ENCODE assay signal across 1 cellular context in genomic region chr21:46324390-46325072, GRCh38.
TF ChIP-seq lines count a peak whose summit lies in the region.

No MANE protein-coding gene starts in this region.

TF ChIP-seq in K562, 482 proteins besides CTCF, POLR2A, EP300 and RAD21 (continued from another document and continues in another):
- no peak for TF ChIP-seq ZNF518B (CRISPR knock-in tag; IDR thresholded peaks at IDR 0.05)
- TF ChIP-seq U2AF1 (optimal IDR thresholded peaks at IDR 0.05; ENCODE audit: low read depth, low read length), result peak; percentile 56
- peak; percentile 81 for TF ChIP-seq RBFOX2 (IDR thresholded peaks at IDR 0.05; ENCODE audit: low read depth, low read length)
- peak in 1 of 2 experiments; percentile 15; a peak in 1 of 4 replicates for TF ChIP-seq NONO (IDR thresholded peaks at IDR 0.05; ENCODE audit: low read depth in 2 of 2, low read length in 1 of 2)
- no peak for TF ChIP-seq PHTF2 (CRISPR knock-in tag; IDR thresholded peaks at IDR 0.05)
- TF ChIP-seq KDM1A (IDR thresholded peaks at IDR 0.05), result no peak
- no peak for TF ChIP-seq SRSF9 (IDR thresholded peaks at IDR 0.05; ENCODE audit: borderline replicate concordance, low read depth, low read length)
- TF ChIP-seq FIP1L1 (IDR thresholded peaks at IDR 0.05; ENCODE audit: low read depth, low read length, poor library complexity, severe bottlenecking), result peak; percentile 69
- peak; percentile 57; the same call in 1 of the 2 replicates for TF ChIP-seq REST (CRISPR knock-in tag; IDR thresholded peaks at IDR 0.05; ENCODE audit: low read depth)
- TF ChIP-seq, protein P1, sequence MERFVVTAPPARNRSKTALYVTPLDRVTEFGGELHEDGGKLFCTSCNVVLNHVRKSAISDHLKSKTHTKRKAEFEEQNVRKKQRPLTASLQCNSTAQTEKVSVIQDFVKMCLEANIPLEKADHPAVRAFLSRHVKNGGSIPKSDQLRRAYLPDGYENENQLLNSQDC (CRISPR knock-in tag; IDR thresholded peaks at IDR 0.05), result no peak
- TF ChIP-seq GATA2 (CRISPR knock-in tag; IDR thresholded peaks at IDR 0.05), result 0 out of 2 replicates have a peak, but pooled peaks have one; percentile 23
- no peak for TF ChIP-seq TAF7 (tag; IDR thresholded peaks at IDR 0.05)
- no peak for TF ChIP-seq TSHZ1 (CRISPR knock-in tag; IDR thresholded peaks at IDR 0.05)
- TF ChIP-seq ARHGAP35 (IDR thresholded peaks at IDR 0.05; ENCODE audit: partially characterized antibody), result no peak
- TF ChIP-seq, protein P2, sequence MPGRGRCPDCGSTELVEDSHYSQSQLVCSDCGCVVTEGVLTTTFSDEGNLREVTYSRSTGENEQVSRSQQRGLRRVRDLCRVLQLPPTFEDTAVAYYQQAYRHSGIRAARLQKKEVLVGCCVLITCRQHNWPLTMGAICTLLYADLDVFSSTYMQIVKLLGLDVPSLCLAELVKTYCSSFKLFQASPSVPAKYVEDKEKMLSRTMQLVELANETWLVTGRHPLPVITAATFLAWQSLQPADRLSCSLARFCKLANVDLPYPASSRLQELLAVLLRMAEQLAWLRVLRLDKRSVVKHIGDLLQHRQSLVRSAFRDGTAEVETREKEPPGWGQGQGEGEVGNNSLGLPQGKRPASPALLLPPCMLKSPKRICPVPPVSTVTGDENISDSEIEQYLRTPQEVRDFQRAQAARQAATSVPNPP (IDR thresholded peaks at IDR 0.05; ENCODE audit: borderline replicate concordance, insufficient read depth, insufficient read length), result no peak
- TF ChIP-seq DIDO1 (tag; IDR thresholded peaks at IDR 0.05; ENCODE audit: low read depth), result no peak
- TF ChIP-seq FOXJ3 (CRISPR knock-in tag; IDR thresholded peaks at IDR 0.05), result no peak
- TF ChIP-seq THRAP3 (IDR thresholded peaks at IDR 0.05; ENCODE audit: borderline replicate concordance), result no peak
- TF ChIP-seq ZSCAN29 (IDR thresholded peaks at IDR 0.05), result 0 out of 2 replicates have a peak, but pooled peaks have one; percentile 14
- TF ChIP-seq, protein P3, sequence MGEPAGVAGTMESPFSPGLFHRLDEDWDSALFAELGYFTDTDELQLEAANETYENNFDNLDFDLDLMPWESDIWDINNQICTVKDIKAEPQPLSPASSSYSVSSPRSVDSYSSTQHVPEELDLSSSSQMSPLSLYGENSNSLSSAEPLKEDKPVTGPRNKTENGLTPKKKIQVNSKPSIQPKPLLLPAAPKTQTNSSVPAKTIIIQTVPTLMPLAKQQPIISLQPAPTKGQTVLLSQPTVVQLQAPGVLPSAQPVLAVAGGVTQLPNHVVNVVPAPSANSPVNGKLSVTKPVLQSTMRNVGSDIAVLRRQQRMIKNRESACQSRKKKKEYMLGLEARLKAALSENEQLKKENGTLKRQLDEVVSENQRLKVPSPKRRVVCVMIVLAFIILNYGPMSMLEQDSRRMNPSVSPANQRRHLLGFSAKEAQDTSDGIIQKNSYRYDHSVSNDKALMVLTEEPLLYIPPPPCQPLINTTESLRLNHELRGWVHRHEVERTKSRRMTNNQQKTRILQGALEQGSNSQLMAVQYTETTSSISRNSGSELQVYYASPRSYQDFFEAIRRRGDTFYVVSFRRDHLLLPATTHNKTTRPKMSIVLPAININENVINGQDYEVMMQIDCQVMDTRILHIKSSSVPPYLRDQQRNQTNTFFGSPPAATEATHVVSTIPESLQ (CRISPR knock-in tag; IDR thresholded peaks at IDR 0.05), result no peak; the same call in 1 of the 2 replicates
- peak; percentile 78; the same call in 1 of the 2 replicates for TF ChIP-seq ZNF12 (CRISPR knock-in tag; IDR thresholded peaks at IDR 0.05)
- no peak for TF ChIP-seq ZNF583 (CRISPR knock-in tag; IDR thresholded peaks at IDR 0.05)
- TF ChIP-seq, protein P4, sequence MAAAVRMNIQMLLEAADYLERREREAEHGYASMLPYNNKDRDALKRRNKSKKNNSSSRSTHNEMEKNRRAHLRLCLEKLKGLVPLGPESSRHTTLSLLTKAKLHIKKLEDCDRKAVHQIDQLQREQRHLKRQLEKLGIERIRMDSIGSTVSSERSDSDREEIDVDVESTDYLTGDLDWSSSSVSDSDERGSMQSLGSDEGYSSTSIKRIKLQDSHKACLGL (CRISPR knock-in tag; IDR thresholded peaks at IDR 0.05; ENCODE audit: borderline replicate concordance, poor library complexity, severe bottlenecking), result no peak
- no peak for TF ChIP-seq RCOR1 (IDR thresholded peaks at IDR 0.05; ENCODE audit: borderline replicate concordance in 1 of 2, low read depth in 2 of 2, low read length in 2 of 2)
- TF ChIP-seq TFE3 (CRISPR knock-in tag; IDR thresholded peaks at IDR 0.05), result no peak
- no peak for TF ChIP-seq RFX1 (IDR thresholded peaks at IDR 0.05)
- TF ChIP-seq CTBP1 (IDR thresholded peaks at IDR 0.05; ENCODE audit: borderline replicate concordance), result peak; percentile 76
- no peak for TF ChIP-seq CHCHD3 (CRISPR knock-in tag; IDR thresholded peaks at IDR 0.05)
- peak; percentile 77; the same call in 1 of the 2 replicates for TF ChIP-seq PHF8 (IDR thresholded peaks at IDR 0.05; ENCODE audit: borderline replicate concordance, low read length)
- peak; percentile 52; the same call in 1 of the 2 replicates for TF ChIP-seq ERF (CRISPR knock-in tag; IDR thresholded peaks at IDR 0.05)
- TF ChIP-seq ZBTB12 (CRISPR knock-in tag; IDR thresholded peaks at IDR 0.05), result no peak
- no peak for TF ChIP-seq ZNF695 (CRISPR knock-in tag; IDR thresholded peaks at IDR 0.05)
- no peak for TF ChIP-seq U2AF2 (optimal IDR thresholded peaks at IDR 0.05; ENCODE audit: low read depth, low read length)
- TF ChIP-seq ZNF717 (CRISPR knock-in tag; IDR thresholded peaks at IDR 0.05), result peak; percentile 60; the same call in 1 of the 2 replicates
- no peak; the same call in 1 of the 2 replicates for TF ChIP-seq NCOR1 (IDR thresholded peaks at IDR 0.05)
- no peak for TF ChIP-seq COPS2 (conservative IDR thresholded peaks at IDR 0.05)
- no peak for TF ChIP-seq CBX8 (IDR thresholded peaks at IDR 0.05; ENCODE audit: borderline replicate concordance, extremely low read depth, low read depth, low read length, poor library complexity, severe bottlenecking)
- TF ChIP-seq ZNF224 (CRISPR knock-in tag; IDR thresholded peaks at IDR 0.05), result no peak
- no peak for TF ChIP-seq CEBPB (tag; IDR thresholded peaks at IDR 0.05)
